In genomic region chr16:66523861-66524354, GRCh38 we compare ENCODE assay signal across 8 cellular contexts. TPM values are rescaled to one million over a fixed set of nuclear protein-coding genes. Genes with fewer than 3 reads are reported as not detected.
DNase-seq lines count a peak whose midpoint lies in the region; ATAC-seq, FAIRE-seq and TF ChIP-seq lines count a peak whose summit lies in the region.

No MANE protein-coding gene starts in this region.

- peaks cover under 1 to 6% of the 10 kb centered on the region in 2 donors for H3K36me3 Mint-ChIP-seq in stimulated activated naive B cell treated with anti-CD40 and anti-IgM and Interleukin-4, amounts not matched to agents 10 μg/mL and 1 μg/mL and 100 μg/mL, for 72 hours

- H3K4me1 ChIP-seq in KMS-11 (ENCODE audit: low read depth, poor library complexity, severe bottlenecking) (peaks cover 91% of the 10 kb centered on the region), ascending aorta (peaks cover 0 to 14% of the 10 kb centered on the region in 2 donors)

- H3K27me3 ChIP-seq in KMS-11 (ENCODE audit: insufficient read depth, low read depth) (no peaks in the 10 kb centered on the region), ascending aorta (no peaks in the 10 kb centered on the region)

- peak overlapping the region; percentile 7; the same call in 1 of the 2 replicates for H2AFZ ChIP-seq in KMS-11 (ENCODE audit: low read depth)

- TF ChIP-seq CTCF in KMS-11 (conservative IDR thresholded peaks at IDR 0.05; ENCODE audit: low read depth, low read length) (no peak), ascending aorta (IDR thresholded peaks at IDR 0.05) (no peak)

- H3K79me2 ChIP-seq in KMS-11 (ENCODE audit: insufficient read depth, low read depth) = no peaks in the 10 kb centered on the region

- peak overlapping the region; percentile 5 to 58 for H3K4me3 Mint-ChIP-seq in stimulated activated naive B cell treated with anti-CD40 and anti-IgM and Interleukin-4, amounts not matched to agents 10 μg/mL and 1 μg/mL and 100 μg/mL, for 72 hours

- H3K9ac ChIP-seq in KMS-11 = peak overlapping the region; percentile 72

- H3K9me3 Mint-ChIP-seq in stimulated activated naive B cell treated with anti-CD40 and anti-IgM and Interleukin-4, amounts not matched to agents 10 μg/mL and 1 μg/mL and 100 μg/mL, for 72 hours = no peaks in the 10 kb centered on the region

- H3K36me3 ChIP-seq in KMS-11 (ENCODE audit: insufficient read depth) (no peaks in the 10 kb centered on the region), ascending aorta (peaks cover 32 to 41% of the 10 kb centered on the region in 2 donors)

- H4K20me1 ChIP-seq in KMS-11 (ENCODE audit: insufficient read depth) = no peaks in the 10 kb centered on the region

- no peaks in the 10 kb centered on the region for H3K9me3 ChIP-seq in ascending aorta

- H3K27ac ChIP-seq in KMS-11 (peak overlapping the region; percentile 97), ascending aorta (peak overlapping the region; percentile 98 to 99)

- FAIRE-seq in frontal cortex (lab: Jason Lieb, UNC) = no peak

- peak overlapping the region; percentile 90 for H3K27ac Mint-ChIP-seq in stimulated activated naive B cell treated with anti-CD40 and anti-IgM and Interleukin-4, amounts not matched to agents 10 μg/mL and 1 μg/mL and 100 μg/mL, for 72 hours

- ATAC-seq in stimulated activated naive B cell treated with anti-CD40 and anti-IgM and Interleukin-4, amounts not matched to agents 10 μg/mL and 1 μg/mL and 100 μg/mL, for 72 hours (replicated peaks) = peak; percentile 17 to 32
- no peak for ATAC-seq in HG03025 (IDR thresholded peaks at IDR 0.05; ENCODE audit: low FRiP score, unreplicated experiment)

- H3K4me3 ChIP-seq in KMS-11 (IDR thresholded peaks at IDR 0.05; ENCODE audit: insufficient read depth, low read depth, low read length) (no peak overlapping the region), ascending aorta (no peak overlapping the region)

- DNase-seq in activated CD8-positive, alpha-beta memory T cell treated with anti-CD3 and anti-CD28 coated beads for 24 hours = peak; percentile 65
- no peak for DNase-seq in activated CD8-positive, alpha-beta memory T cell treated with anti-CD3 and anti-CD28 coated beads, Interleukin-2, amount 50 U/mL, for 4 hours
- DNase-seq in ascending aorta (ENCODE audit: low spot score in 2 of 2) (no peak), SK-N-DZ (ENCODE audit: low spot score) (no peak), frontal cortex (ENCODE audit: low spot score in 2 of 2) (no peak)
- DNase-seq in stimulated activated naive B cell treated with anti-CD40 and anti-IgM and Interleukin-4, amounts not matched to agents 10 μg/mL and 1 μg/mL and 100 μg/mL, for 72 hours = no peak

- peak overlapping the region; percentile 92 for H3K4me2 ChIP-seq in KMS-11

- peaks cover 63 to 95% of the 10 kb centered on the region in 2 donors for H3K4me1 Mint-ChIP-seq in stimulated activated naive B cell treated with anti-CD40 and anti-IgM and Interleukin-4, amounts not matched to agents 10 μg/mL and 1 μg/mL and 100 μg/mL, for 72 hours

- intact Hi-C loops in ascending aorta (cut with DNase I) = no loop called here

- H3K27me3 Mint-ChIP-seq in stimulated activated naive B cell treated with anti-CD40 and anti-IgM and Interleukin-4, amounts not matched to agents 10 μg/mL and 1 μg/mL and 100 μg/mL, for 72 hours = no peaks in the 10 kb centered on the region

RNA-seq across cellular contexts. Expression of gene TK2, which starts 26.0 kb away (rescaled TPM):
- 21.5 TPM for total RNA-seq in ascending aorta
- 9.3 and 10.9 TPM in 2 replicates for polyA plus RNA-seq in SK-N-DZ (2014; cell fraction: cytosol; rRNA removed)
- polyA plus RNA-seq in SK-N-DZ (2014; cell fraction: nucleus; rRNA removed) = 26.9 and 35.9 TPM in 2 replicates
- total RNA-seq in frontal cortex = 20.0 TPM

RNA-seq across cellular contexts. Expression of gene CKLF, which starts 28.5 kb away (rescaled TPM):
- total RNA-seq in ascending aorta = not detected
- polyA plus RNA-seq in SK-N-DZ (2014; cell fraction: cytosol; rRNA removed) = 106 and 115 TPM in 2 replicates
- polyA plus RNA-seq in SK-N-DZ (2014; cell fraction: nucleus; rRNA removed) = 51.4 and 54.9 TPM in 2 replicates
- 33.0 TPM for total RNA-seq in frontal cortex

RNA-seq across cellular contexts. Expression of gene CMTM1, which starts 42.3 kb away (rescaled TPM):
- not detected for total RNA-seq in ascending aorta
- 0.33 and 0.59 TPM in 2 replicates for polyA plus RNA-seq in SK-N-DZ (2014; cell fraction: cytosol; rRNA removed)
- polyA plus RNA-seq in SK-N-DZ (2014; cell fraction: nucleus; rRNA removed) = 0.73 TPM in 1 of 2 replicates, not detected in the other
- total RNA-seq in frontal cortex = 4.1 TPM

RNA-seq across cellular contexts. Expression of gene CMTM2, which starts 55.4 kb away (rescaled TPM):
- total RNA-seq in ascending aorta (not detected), frontal cortex (not detected)
- polyA plus RNA-seq in SK-N-DZ (2014; cell fraction: cytosol; rRNA removed) = not detected in 2 replicates
- polyA plus RNA-seq in SK-N-DZ (2014; cell fraction: nucleus; rRNA removed) = not detected in 2 replicates

Comparison
In these comparisons a context has a peak if more than half of its experiments do, and no peak if none do; other contexts are left out.
1. RNA of gene CKLF, which starts 28.5 kb away (total RNA-seq): 33.0 TPM in frontal cortex (single experiment); not detected in ascending aorta (single experiment); every median in the first group is over 10 times any median in the second.